12 cellular contexts compared by ENCODE assay signal in genomic region chrX:10110316-10110932, GRCh38. TPM values are rescaled to one million over a fixed set of nuclear protein-coding genes. Genes with fewer than 3 reads are reported as not detected.
DNase-seq lines count a peak whose midpoint lies in the region; ATAC-seq and TF ChIP-seq lines count a peak whose summit lies in the region.
"Had no signal": no experiment of that assay in that cellular context is flagged by ENCODE, and none has a peak within 500 bp of the region (broad histone marks: within the 10 kb centered on the region; RNA-seq: fewer than 3 reads in every experiment).

No MANE protein-coding gene starts in this region.

- peaks cover 0 to 4% (median 0%) of the 10 kb centered on the region in 4 donors for H3K36me3 ChIP-seq in esophagus muscularis mucosa
- H3K36me3 ChIP-seq: cardiac muscle cell had no signal

- POLR2A ChIA-PET in activated CD4-positive, alpha-beta T cell treated with anti-CD3 and anti-CD28 coated beads for 36 hours (lab: Charles Lee), result interaction anchor here (0.7 to 1.2 kb wide), 2 partner anchors 12 to 28 kb away, joined by 3 to 4 read pairs; no protein-coding TSS in a partner anchor

- TF ChIP-seq EP300 in esophagus muscularis mucosa (IDR thresholded peaks at IDR 0.05), result no peak

- peak; percentile 10 for ATAC-seq in activated CD4-positive, alpha-beta T cell treated with anti-CD3 and anti-CD28 coated beads for 36 hours
- ATAC-seq in stimulated activated naive CD8-positive, alpha-beta T cell treated with anti-CD3 and anti-CD28 coated beads, Interleukin-15, amount 100 ng/mL, for 72 hours, result peak; percentile 10
- ATAC-seq in HG03565 (IDR thresholded peaks at IDR 0.05; ENCODE audit: unreplicated experiment) (no peak), HG02870 (IDR thresholded peaks at IDR 0.05; ENCODE audit: unreplicated experiment) (no peak)
- ATAC-seq: foreskin keratinocyte had no signal

- intact Hi-C loops in activated CD4-positive, alpha-beta T cell treated with anti-CD3 and anti-CD28 coated beads for 36 hours (cut with DNase I, micrococcal nuclease), result no loop called here
- intact Hi-C loops in esophagus muscularis mucosa (cut with DNase I), result no loop called here

- H3K36me3 Mint-ChIP-seq in activated CD4-positive, alpha-beta T cell treated with anti-CD3 and anti-CD28 coated beads for 36 hours (ENCODE audit: low read depth), result peaks cover 10% of the 10 kb centered on the region
- H3K36me3 Mint-ChIP-seq in nephron progenitor cell (ENCODE audit: low read depth), result peaks cover 44% of the 10 kb centered on the region

- no peak for TF ChIP-seq CTCF in esophagus muscularis mucosa (IDR thresholded peaks at IDR 0.05)
- TF ChIP-seq CTCF in nephron progenitor cell (IDR thresholded peaks at IDR 0.05), result no peak

- H3K27ac ChIP-seq in esophagus muscularis mucosa (replicated peaks in 1 of 4), result peak overlapping the region; percentile 61 to 80 (median 72)
- H3K27ac ChIP-seq: cardiac muscle cell, foreskin keratinocyte had no signal

- H3K4me3 ChIP-seq in esophagus muscularis mucosa, result no peak overlapping the region
- H3K4me3 ChIP-seq: cardiac muscle cell, lung had no signal

- peaks cover 19 to 80% (median 72%) of the 10 kb centered on the region in 4 donors for H3K4me1 ChIP-seq in esophagus muscularis mucosa

- H3K27ac Mint-ChIP-seq in activated CD4-positive, alpha-beta T cell treated with anti-CD3 and anti-CD28 coated beads for 36 hours, result peak overlapping the region; percentile 86
- peak overlapping the region; percentile 96 to 97 for H3K27ac Mint-ChIP-seq in stimulated activated naive CD8-positive, alpha-beta T cell treated with anti-CD3 and anti-CD28 coated beads, Interleukin-15, amount 100 ng/mL, for 72 hours
- no peak overlapping the region for H3K27ac Mint-ChIP-seq in nephron progenitor cell

- peaks cover 55% of the 10 kb centered on the region for H3K4me1 Mint-ChIP-seq in activated CD4-positive, alpha-beta T cell treated with anti-CD3 and anti-CD28 coated beads for 36 hours
- peaks cover 79% of the 10 kb centered on the region for H3K4me1 Mint-ChIP-seq in stimulated activated naive CD8-positive, alpha-beta T cell treated with anti-CD3 and anti-CD28 coated beads, Interleukin-15, amount 100 ng/mL, for 72 hours
- peaks cover 41% of the 10 kb centered on the region for H3K4me1 Mint-ChIP-seq in nephron progenitor cell

- WGBS in esophagus muscularis mucosa, result 78% methylated on average over 14 of the region's 16 CpGs

- no peak for DNase-seq in activated CD4-positive, alpha-beta T cell treated with anti-CD3 and anti-CD28 coated beads for 36 hours
- no peak for DNase-seq in activated CD4-positive, alpha-beta T cell treated with anti-CD3 and anti-CD28 coated beads for 1 hour
- peak; percentile 15 for DNase-seq in RPMI8226
- DNase-seq in esophagus muscularis mucosa (ENCODE audit: extremely low spot score), result no peak
- DNase-seq in stimulated activated naive CD8-positive, alpha-beta T cell treated with anti-CD3 and anti-CD28 coated beads, Interleukin-15, amount 100 ng/mL, for 72 hours, result no peak
- DNase-seq in nephron progenitor cell, result no peak
- DNase-seq: foreskin keratinocyte, NCI-H1930 had no signal

- no peak overlapping the region for H3K4me3 Mint-ChIP-seq in activated CD4-positive, alpha-beta T cell treated with anti-CD3 and anti-CD28 coated beads for 36 hours
- H3K4me3 Mint-ChIP-seq in stimulated activated naive CD8-positive, alpha-beta T cell treated with anti-CD3 and anti-CD28 coated beads, Interleukin-15, amount 100 ng/mL, for 72 hours, result peak overlapping the region; percentile 73 to 80
- H3K4me3 Mint-ChIP-seq in nephron progenitor cell, result no peak overlapping the region

- TF ChIP-seq POLR2A in esophagus muscularis mucosa (IDR thresholded peaks at IDR 0.05; ENCODE audit: low read depth), result no peak

- H3K27me3 Mint-ChIP-seq in activated CD4-positive, alpha-beta T cell treated with anti-CD3 and anti-CD28 coated beads for 36 hours, result no peaks in the 10 kb centered on the region
- no peaks in the 10 kb centered on the region for H3K27me3 Mint-ChIP-seq in stimulated activated naive CD8-positive, alpha-beta T cell treated with anti-CD3 and anti-CD28 coated beads, Interleukin-15, amount 100 ng/mL, for 72 hours
- H3K27me3 Mint-ChIP-seq in nephron progenitor cell (ENCODE audit: low read depth, poor library complexity), result no peaks in the 10 kb centered on the region

- CTCF ChIA-PET in activated CD4-positive, alpha-beta T cell treated with anti-CD3 and anti-CD28 coated beads for 36 hours (lab: Charles Lee), result interaction anchor here (0.7 to 2.8 kb wide), 4 partner anchors 9 to 113 kb away, joined by 3 to 14 read pairs (median 4); no protein-coding TSS in a partner anchor

- H3K9me3 ChIP-seq in esophagus muscularis mucosa, result no peaks in the 10 kb centered on the region

- no peaks in the 10 kb centered on the region for H3K27me3 ChIP-seq in esophagus muscularis mucosa
- H3K27me3 ChIP-seq: cardiac muscle cell, foreskin keratinocyte had no signal

- H3K9me3 Mint-ChIP-seq in activated CD4-positive, alpha-beta T cell treated with anti-CD3 and anti-CD28 coated beads for 36 hours (ENCODE audit: low read depth), result no peaks in the 10 kb centered on the region
- no peaks in the 10 kb centered on the region for H3K9me3 Mint-ChIP-seq in stimulated activated naive CD8-positive, alpha-beta T cell treated with anti-CD3 and anti-CD28 coated beads, Interleukin-15, amount 100 ng/mL, for 72 hours
- H3K9me3 Mint-ChIP-seq in nephron progenitor cell, result peaks cover 43% of the 10 kb centered on the region

RNA-seq across cellular contexts. Expression of gene CLCN4, which starts 46.4 kb away (rescaled TPM):
- not detected for total RNA-seq in activated CD4-positive, alpha-beta T cell treated with anti-CD3 and anti-CD28 coated beads for 36 hours
- total RNA-seq in esophagus muscularis mucosa, result 1 to 10 TPM in 2 of 4 donors, under 1 TPM in 2; 0.42 to 1.8 (median 1.1) TPM

Comparison
In these comparisons a context has a peak if more than half of its experiments do, and no peak if none do; other contexts are left out.
1. ATAC-seq: peak in activated CD4-positive, alpha-beta T cell treated with anti-CD3 and anti-CD28 coated beads for 36 hours (single experiment) and stimulated activated naive CD8-positive, alpha-beta T cell treated with anti-CD3 and anti-CD28 coated beads, Interleukin-15, amount 100 ng/mL, for 72 hours (single experiment); none in HG03565 (single experiment) and HG02870 (single experiment).
2. H3K4me3 Mint-ChIP-seq: peak in stimulated activated naive CD8-positive, alpha-beta T cell treated with anti-CD3 and anti-CD28 coated beads, Interleukin-15, amount 100 ng/mL, for 72 hours (2 of 2); none in activated CD4-positive, alpha-beta T cell treated with anti-CD3 and anti-CD28 coated beads for 36 hours (single experiment) and nephron progenitor cell (single experiment).